ENCODE assay signal across 15 cellular contexts in the genomic region with DNA sequence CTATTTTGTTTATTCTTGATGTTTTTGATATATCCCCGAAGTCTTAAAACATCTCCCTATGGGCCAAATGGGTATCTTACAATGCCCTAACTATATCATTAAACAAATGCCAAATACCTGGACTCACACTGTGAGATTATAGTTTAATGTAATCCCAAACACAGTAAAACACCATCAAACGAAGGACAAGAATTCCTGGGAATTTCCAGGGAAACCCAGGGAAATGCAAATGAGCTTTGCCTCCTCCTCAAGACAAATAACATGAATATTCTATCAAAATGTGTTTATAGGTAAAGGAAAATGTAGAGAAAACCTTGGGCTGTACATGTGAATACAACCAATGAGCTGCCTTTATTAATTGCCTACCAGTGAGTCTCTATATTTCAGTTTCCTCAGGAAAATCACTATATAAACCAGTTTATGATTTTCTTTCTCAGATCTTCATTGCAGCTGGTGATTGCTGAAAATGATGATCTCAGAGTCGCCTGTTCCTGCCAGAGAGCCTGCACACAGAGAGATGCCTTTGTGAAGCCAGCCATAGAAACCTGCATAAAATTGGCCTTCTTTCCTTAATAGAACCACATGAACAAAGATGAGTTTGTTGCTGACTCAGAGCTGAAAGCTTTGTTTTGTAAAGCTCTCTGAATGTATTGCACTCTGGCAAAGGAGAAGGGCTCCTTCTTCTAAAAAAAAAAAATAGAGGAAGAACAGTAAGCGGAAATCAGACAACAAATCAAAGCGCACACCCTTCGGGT.
DNase-seq lines count a peak whose midpoint lies in the region; ATAC-seq, FAIRE-seq and TF ChIP-seq lines count a peak whose summit lies in the region.
"Had no signal": no experiment of that assay in that cellular context is flagged by ENCODE, and none has a peak within 500 bp of the region (broad histone marks: within the 10 kb centered on the region; RNA-seq: fewer than 3 reads in every experiment).

No MANE protein-coding gene starts in this region.

- FAIRE-seq in GM12891 (lab: Jason Lieb, UNC): no peak
- no peak for FAIRE-seq in HTR-8/SVneo (lab: Jason Lieb, UNC)
- FAIRE-seq: islet of Langerhans had no signal

- H3K36me3 ChIP-seq in HUES48 (ENCODE audit: control insufficient read depth, insufficient read depth, low read length): no peaks in the 10 kb centered on the region
- H3K36me3 ChIP-seq: prostate gland, upper lobe of left lung had no signal

- H3K9ac ChIP-seq in HUES48 (ENCODE audit: low read depth, low read length): peak overlapping the region; percentile 52; the same call in 1 of the 2 replicates

- no peaks in the 10 kb centered on the region for H3K36me3 Mint-ChIP-seq in glutamatergic neuron (ENCODE audit: unreplicated experiment)
- H3K36me3 Mint-ChIP-seq: activated naive CD4-positive, alpha-beta T cell treated with anti-CD3 and anti-CD28 coated beads, Interleukin-2, amount 50 U/mL, for 24 hours had no signal

- peaks cover 2% of the 10 kb centered on the region for H3K9me3 Mint-ChIP-seq in glutamatergic neuron (ENCODE audit: unreplicated experiment)
- H3K9me3 Mint-ChIP-seq: activated naive CD4-positive, alpha-beta T cell treated with anti-CD3 and anti-CD28 coated beads, Interleukin-2, amount 50 U/mL, for 24 hours had no signal

- TF ChIP-seq CTCF in glutamatergic neuron (IDR thresholded peaks at IDR 0.05; ENCODE audit: partially characterized antibody, unreplicated experiment): no peak

- no peak for ATAC-seq in GM18870 (IDR thresholded peaks at IDR 0.05; ENCODE audit: unreplicated experiment)

- no peak for TF ChIP-seq POLR2A in GM12891 (IDR thresholded peaks at IDR 0.05; ENCODE audit: low read depth, low read length)

- no peak overlapping the region for H3K4me3 Mint-ChIP-seq in glutamatergic neuron (ENCODE audit: unreplicated experiment)
- H3K4me3 Mint-ChIP-seq: activated naive CD4-positive, alpha-beta T cell treated with anti-CD3 and anti-CD28 coated beads, Interleukin-2, amount 50 U/mL, for 24 hours had no signal

- H3K27me3 Mint-ChIP-seq in glutamatergic neuron (ENCODE audit: unreplicated experiment): no peaks in the 10 kb centered on the region
- H3K27me3 Mint-ChIP-seq: activated naive CD4-positive, alpha-beta T cell treated with anti-CD3 and anti-CD28 coated beads, Interleukin-2, amount 50 U/mL, for 24 hours had no signal

- H3K27ac Mint-ChIP-seq in glutamatergic neuron (ENCODE audit: unreplicated experiment): peak overlapping the region; percentile 76
- H3K27ac Mint-ChIP-seq: activated naive CD4-positive, alpha-beta T cell treated with anti-CD3 and anti-CD28 coated beads, Interleukin-2, amount 50 U/mL, for 24 hours had no signal

- H3K4me1 Mint-ChIP-seq in glutamatergic neuron (ENCODE audit: low read depth, unreplicated experiment): peaks cover 16% of the 10 kb centered on the region
- H3K4me1 Mint-ChIP-seq: activated naive CD4-positive, alpha-beta T cell treated with anti-CD3 and anti-CD28 coated beads, Interleukin-2, amount 50 U/mL, for 24 hours had no signal

- no peak overlapping the region for H3K4me3 ChIP-seq in HUES48 (ENCODE audit: low read depth, low read length)
- H3K4me3 ChIP-seq: prostate gland, upper lobe of left lung had no signal

- peak overlapping the region; percentile 93 for H3K27ac ChIP-seq in HUES48 (ENCODE audit: low read depth, low read length)
- H3K27ac ChIP-seq: prostate gland, upper lobe of left lung had no signal

- no peaks in the 10 kb centered on the region for H3K9me3 ChIP-seq in HUES48 (ENCODE audit: control insufficient read depth, insufficient read depth, low read length)
- H3K9me3 ChIP-seq: prostate gland, upper lobe of left lung had no signal

- peaks cover 48% of the 10 kb centered on the region for H3K4me1 ChIP-seq in HUES48 (ENCODE audit: control insufficient read depth, insufficient read depth, low read length)
- H3K4me1 ChIP-seq: prostate gland, upper lobe of left lung had no signal

- no peaks in the 10 kb centered on the region for H3K27me3 ChIP-seq in HUES48 (ENCODE audit: control insufficient read depth, insufficient read depth, low read length)
- H3K27me3 ChIP-seq: upper lobe of left lung had no signal

- intact Hi-C loops in posterior cingulate gyrus (cut with DNase I): no loop called here

- DNase-seq in astrocyte of the hippocampus (ENCODE audit: low read depth, low spot score): peak; percentile 86
- DNase-seq in glutamatergic neuron: no peak
- DNase-seq in posterior cingulate gyrus: peak in 9 of 10 donors; percentile 27 to 91 (median 50)
- DNase-seq in GM12891 (ENCODE audit: insufficient read length, low spot score): no peak
- no peak for DNase-seq in NOMO-1 (lab: John Stamatoyannopoulos, UW; ENCODE audit: unreplicated experiment in 2 of 2)
- DNase-seq in HTR-8/SVneo (ENCODE audit: insufficient read length, low spot score): no peak
- DNase-seq: activated CD8-positive, alpha-beta memory T cell treated with anti-CD3 and anti-CD28 coated beads for 24 hours; NCI-H1417 treated with DMSO at 0.1 percent for 48 hours; T-helper 9 cell; upper lobe of left lung had no signal

TF ChIP-seq in GM12891, 5 proteins besides CTCF, POLR2A, EP300 and RAD21:
- TF ChIP-seq POLR2AphosphoS5 (IDR thresholded peaks at IDR 0.05; ENCODE audit: low read depth, low read length) (no peak), POU2F2 (IDR thresholded peaks at IDR 0.05; ENCODE audit: low read depth, low read length) (no peak), PAX5 (IDR thresholded peaks at IDR 0.05; ENCODE audit: insufficient read depth, low read length, severe bottlenecking) (no peak), SPI1 (IDR thresholded peaks at IDR 0.05; ENCODE audit: low read depth, low read length) (no peak), TAF1 (IDR thresholded peaks at IDR 0.05; ENCODE audit: low read depth, low read length) (no peak)

Comparison
In these comparisons a context has a peak if more than half of its experiments do, and no peak if none do; other contexts are left out.
1. DNase-seq: peak in astrocyte of the hippocampus (single experiment) and posterior cingulate gyrus (9 of 10); none in glutamatergic neuron (single experiment), GM12891 (single experiment), NOMO-1 (0 of 2) and HTR-8/SVneo (single experiment).